In the genomic region with DNA sequence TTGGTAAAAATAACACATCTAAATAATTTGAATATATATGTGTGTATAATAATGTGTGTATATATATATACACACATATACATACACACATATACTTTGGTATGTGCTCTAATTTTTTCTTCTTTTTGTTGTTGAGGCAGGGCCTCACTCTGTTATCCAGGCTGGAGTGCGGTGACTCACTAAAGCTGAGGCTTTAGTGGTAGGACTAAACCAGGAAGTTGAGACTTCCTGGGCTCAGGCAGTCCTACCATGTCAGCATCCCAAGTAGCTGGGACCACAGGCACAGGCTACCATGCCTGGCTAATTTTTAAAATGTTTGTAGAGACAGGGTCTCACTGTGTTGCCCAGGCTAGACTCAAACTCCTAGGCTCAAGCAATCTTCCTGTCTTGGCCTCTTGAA, we compare ENCODE assay signal across 12 cellular contexts. TPM values are rescaled to one million over a fixed set of nuclear protein-coding genes. Genes with fewer than 3 reads are reported as not detected.
DNase-seq lines count a peak whose midpoint lies in the region; ATAC-seq, FAIRE-seq and TF ChIP-seq lines count a peak whose summit lies in the region.
"Had no signal": no experiment of that assay in that cellular context is flagged by ENCODE, and none has a peak within 500 bp of the region (broad histone marks: within the 10 kb centered on the region; RNA-seq: fewer than 3 reads in every experiment).

No MANE protein-coding gene starts in this region.

- FAIRE-seq in small intestine (lab: Jason Lieb, UNC): peak; percentile 30
- FAIRE-seq: K562 had no signal

- H3K27me3 ChIP-seq in HCT116 (ENCODE audit: insufficient read depth, low read length): no peaks in the 10 kb centered on the region
- no peaks in the 10 kb centered on the region for H3K27me3 ChIP-seq in RWPE2 (ENCODE audit: insufficient read depth, poor library complexity, severe bottlenecking)
- H3K27me3 ChIP-seq in small intestine (ENCODE audit: control insufficient read depth in 2 of 2, insufficient read depth in 2 of 2, low read length in 2 of 2): no peaks in the 10 kb centered on the region

- H3K9me3 ChIP-seq in HCT116 (ENCODE audit: control insufficient read depth in 1 of 2, insufficient read depth in 1 of 2, low read depth in 1 of 2, low read length in 2 of 2) (no peaks in the 10 kb centered on the region), RWPE2 (ENCODE audit: severe bottlenecking) (no peaks in the 10 kb centered on the region), small intestine (ENCODE audit: control insufficient read depth, low read depth) (no peaks in the 10 kb centered on the region)

- TF ChIP-seq CTCF in HCT116 (IDR thresholded peaks at IDR 0.05 in 2 of 3, conservative IDR thresholded peaks at IDR 0.05 in 1 of 3; ENCODE audit: borderline replicate concordance in 1 of 3, insufficient read depth in 1 of 3, low read depth in 2 of 3, low read length in 2 of 3): no peak
- TF ChIP-seq CTCF in RWPE2 (IDR thresholded peaks at IDR 0.05; ENCODE audit: poor library complexity, severe bottlenecking): no peak

- WGBS in small intestine, 3 donors: 54 to 75% (median 64%) methylated on average over 1 of the region's 1 CpG

- intact Hi-C loops in HCT116 (cut with micrococcal nuclease): no loop called here

- no peak overlapping the region for H3K9ac ChIP-seq in HCT116 (ENCODE audit: low read length)

- TF ChIP-seq RAD21 in HCT116 (IDR thresholded peaks at IDR 0.05; ENCODE audit: low read depth): no peak

- POLR2A ChIA-PET in HCT116 (lab: Charles Lee): no interaction called here

- no peak overlapping the region; the same call in 1 of the 2 replicates for H3K4me2 ChIP-seq in HCT116 (ENCODE audit: low read length)

- no peaks in the 10 kb centered on the region for H3K79me2 ChIP-seq in HCT116 (ENCODE audit: insufficient read depth, low read length)

- H3K9me2 ChIP-seq in HCT116 (ENCODE audit: insufficient read depth): no peaks in the 10 kb centered on the region

- BruUV-seq in HCT116 (replicated peaks; lab: Mats Ljungman, UMichigan): no TSS peak

- H3K36me3 ChIP-seq in HCT116 (ENCODE audit: control insufficient read depth in 1 of 2, insufficient read depth in 2 of 2, low read length in 2 of 2) (no peaks in the 10 kb centered on the region), RWPE2 (ENCODE audit: low read depth) (no peaks in the 10 kb centered on the region), small intestine (ENCODE audit: control insufficient read depth in 2 of 2, insufficient read depth in 2 of 2, low read length in 2 of 2) (no peaks in the 10 kb centered on the region)

- RAD21 ChIA-PET in HCT116 (lab: Charles Lee; ENCODE audit: low non-redundant PET in 1 of 2, low total read pairs in 2 of 2, uncharacterized antibody in 2 of 2, unreplicated experiment in 2 of 2): no interaction called here

- no peak for TF ChIP-seq POLR2A in HCT116 (IDR thresholded peaks at IDR 0.05; ENCODE audit: borderline replicate concordance, extremely low read depth, insufficient read depth, insufficient read length)

- H3K4me3 ChIP-seq in HCT116 (replicated peaks in 1 of 2; ENCODE audit: low read depth in 1 of 2, low read length in 2 of 2) (no peak overlapping the region), RWPE2 (ENCODE audit: severe bottlenecking) (no peak overlapping the region), small intestine (ENCODE audit: low read depth in 1 of 2, low read length in 2 of 2) (no peak overlapping the region)
- H3K4me3 ChIP-seq: coronary artery, K562 had no signal

- H3K27ac ChIP-seq in HCT116 (ENCODE audit: low read depth, low read length): no peak overlapping the region
- no peak overlapping the region for H3K27ac ChIP-seq in RWPE2 (ENCODE audit: poor library complexity, severe bottlenecking)
- H3K27ac ChIP-seq in small intestine (ENCODE audit: low read depth in 1 of 2, low read length in 1 of 2): peak overlapping the region; percentile 11 to 55
- H3K27ac ChIP-seq: coronary artery had no signal

- peaks cover 13 to 27% of the 10 kb centered on the region in 2 experiments; a peak in 3 of 4 replicates for H3K4me1 ChIP-seq in HCT116 (ENCODE audit: control insufficient read depth in 1 of 2, insufficient read depth in 2 of 2, low read length in 2 of 2)
- H3K4me1 ChIP-seq in RWPE2 (ENCODE audit: insufficient read depth, poor library complexity, severe bottlenecking): peaks cover 8% of the 10 kb centered on the region
- peaks cover 2 to 3% of the 10 kb centered on the region in 2 donors for H3K4me1 ChIP-seq in small intestine (ENCODE audit: control insufficient read depth in 2 of 2, insufficient read depth in 1 of 2, low read depth in 1 of 2, low read length in 1 of 2)

- ATAC-seq in HCT116: peak; percentile 62; the same call in 1 of the 2 replicates
- peak; percentile 91 for ATAC-seq in RWPE2 (ENCODE audit: low read depth)
- ATAC-seq in GM18511 (IDR thresholded peaks at IDR 0.05; ENCODE audit: unreplicated experiment): no peak
- ATAC-seq: K562 had no signal

- H4K20me1 ChIP-seq in HCT116 (ENCODE audit: insufficient read depth): no peaks in the 10 kb centered on the region

- CTCF ChIA-PET in HCT116 (lab: Charles Lee): interaction anchor here (0.6 kb wide), 1 partner anchor 79 kb away, joined by 3 read pairs; no protein-coding TSS in a partner anchor

- DNase-seq in HCT116 (ENCODE audit: low read depth, low spot score) (no peak), RWPE2 (ENCODE audit: low spot score) (no peak), fibroblast of peridontal ligament (ENCODE audit: extremely low read depth) (peak; percentile 24), small intestine (peak; percentile 68)
- no peak for DNase-seq in stimulated activated CD4-positive, alpha-beta T cell treated with anti-CD3 and anti-CD28 coated beads, Interleukin-12 subunit alpha, Interleukin-12 subunit beta, amount 100 ng/mL, for 4 hours
- DNase-seq in stimulated activated CD4-positive, alpha-beta T cell treated with anti-CD3 and anti-CD28 coated beads, Interleukin-15, amount 100 ng/mL, for 24 hours: no peak
- DNase-seq: activated CD4-positive, CD25-positive, alpha-beta regulatory T cell treated with anti-CD3 and anti-CD28 coated beads, Interleukin-2, amount 50 U/mL, for 72 hours; GF-D8; SIG-M5 had no signal

- no peak overlapping the region for H2AFZ ChIP-seq in HCT116 (ENCODE audit: low read depth, low read length, poor library complexity, severe bottlenecking)

TF ChIP-seq in HCT116, 20 proteins besides CTCF, POLR2A, EP300 and RAD21 (continues in another document):
- TF ChIP-seq FOSL1 (IDR thresholded peaks at IDR 0.05; ENCODE audit: low read depth) (no peak), CEBPB (IDR thresholded peaks at IDR 0.05; ENCODE audit: low read depth) (no peak), TCF7L2 (IDR thresholded peaks at IDR 0.05; ENCODE audit: borderline replicate concordance, extremely low read depth, insufficient read depth, insufficient read length) (no peak), JUND (IDR thresholded peaks at IDR 0.05) (no peak), EZH2phosphoT487 (IDR thresholded peaks at IDR 0.05; ENCODE audit: borderline replicate concordance) (no peak), SRF (IDR thresholded peaks at IDR 0.05; ENCODE audit: low read depth) (no peak), CBX3 (IDR thresholded peaks at IDR 0.05; ENCODE audit: low read depth) (no peak), POLR2AphosphoS5 (IDR thresholded peaks at IDR 0.05; ENCODE audit: low read depth, low read length) (no peak), SIN3A (IDR thresholded peaks at IDR 0.05; ENCODE audit: low read depth) (no peak), ELF1 (IDR thresholded peaks at IDR 0.05; ENCODE audit: borderline replicate concordance, low read depth) (no peak), ZNF274 (IDR thresholded peaks at IDR 0.05; ENCODE audit: low read depth, low read length) (no peak)
- TF ChIP-seq, protein P1, sequence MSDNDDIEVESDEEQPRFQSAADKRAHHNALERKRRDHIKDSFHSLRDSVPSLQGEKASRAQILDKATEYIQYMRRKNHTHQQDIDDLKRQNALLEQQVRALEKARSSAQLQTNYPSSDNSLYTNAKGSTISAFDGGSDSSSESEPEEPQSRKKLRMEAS (IDR thresholded peaks at IDR 0.05): no peak
- TF ChIP-seq, protein P2, sequence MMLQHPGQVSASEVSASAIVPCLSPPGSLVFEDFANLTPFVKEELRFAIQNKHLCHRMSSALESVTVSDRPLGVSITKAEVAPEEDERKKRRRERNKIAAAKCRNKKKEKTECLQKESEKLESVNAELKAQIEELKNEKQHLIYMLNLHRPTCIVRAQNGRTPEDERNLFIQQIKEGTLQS (IDR thresholded peaks at IDR 0.05): no peak
- TF ChIP-seq, protein P3, sequence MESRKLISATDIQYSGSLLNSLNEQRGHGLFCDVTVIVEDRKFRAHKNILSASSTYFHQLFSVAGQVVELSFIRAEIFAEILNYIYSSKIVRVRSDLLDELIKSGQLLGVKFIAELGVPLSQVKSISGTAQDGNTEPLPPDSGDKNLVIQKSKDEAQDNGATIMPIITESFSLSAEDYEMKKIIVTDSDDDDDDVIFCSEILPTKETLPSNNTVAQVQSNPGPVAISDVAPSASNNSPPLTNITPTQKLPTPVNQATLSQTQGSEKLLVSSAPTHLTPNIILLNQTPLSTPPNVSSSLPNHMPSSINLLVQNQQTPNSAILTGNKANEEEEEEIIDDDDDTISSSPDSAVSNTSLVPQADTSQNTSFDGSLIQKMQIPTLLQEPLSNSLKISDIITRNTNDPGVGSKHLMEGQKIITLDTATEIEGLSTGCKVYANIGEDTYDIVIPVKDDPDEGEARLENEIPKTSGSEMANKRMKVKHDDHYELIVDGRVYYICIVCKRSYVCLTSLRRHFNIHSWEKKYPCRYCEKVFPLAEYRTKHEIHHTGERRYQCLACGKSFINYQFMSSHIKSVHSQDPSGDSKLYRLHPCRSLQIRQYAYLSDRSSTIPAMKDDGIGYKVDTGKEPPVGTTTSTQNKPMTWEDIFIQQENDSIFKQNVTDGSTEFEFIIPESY (IDR thresholded peaks at IDR 0.05; ENCODE audit: extremely low read depth, insufficient replicate concordance, low read length): no peak

RNA-seq across cellular contexts. Expression of a gene that starts 46.7 kb away (rescaled TPM):
- total RNA-seq in HCT116 (2021; ENCODE audit: unreplicated experiment): 21.6 TPM
- polyA plus RNA-seq in HCT116 (2012): 10.3 and 10.8 TPM in 2 replicates
- 10 to 100 TPM; 12.5 to 39.2 (median 32.2) TPM for polyA plus RNA-seq in small intestine

Comparison
In these comparisons a context has a peak if more than half of its experiments do, and no peak if none do; other contexts are left out.
1. DNase-seq: peak in fibroblast of peridontal ligament (single experiment) and small intestine (single experiment); none in HCT116 (single experiment), RWPE2 (single experiment), stimulated activated CD4-positive, alpha-beta T cell treated with anti-CD3 and anti-CD28 coated beads, Interleukin-12 subunit alpha, Interleukin-12 subunit beta, amount 100 ng/mL, for 4 hours (single experiment) and stimulated activated CD4-positive, alpha-beta T cell treated with anti-CD3 and anti-CD28 coated beads, Interleukin-15, amount 100 ng/mL, for 24 hours (single experiment).
2. H3K27ac ChIP-seq: peak in small intestine (2 of 2); none in HCT116 (single experiment) and RWPE2 (single experiment).